In the genomic region with DNA sequence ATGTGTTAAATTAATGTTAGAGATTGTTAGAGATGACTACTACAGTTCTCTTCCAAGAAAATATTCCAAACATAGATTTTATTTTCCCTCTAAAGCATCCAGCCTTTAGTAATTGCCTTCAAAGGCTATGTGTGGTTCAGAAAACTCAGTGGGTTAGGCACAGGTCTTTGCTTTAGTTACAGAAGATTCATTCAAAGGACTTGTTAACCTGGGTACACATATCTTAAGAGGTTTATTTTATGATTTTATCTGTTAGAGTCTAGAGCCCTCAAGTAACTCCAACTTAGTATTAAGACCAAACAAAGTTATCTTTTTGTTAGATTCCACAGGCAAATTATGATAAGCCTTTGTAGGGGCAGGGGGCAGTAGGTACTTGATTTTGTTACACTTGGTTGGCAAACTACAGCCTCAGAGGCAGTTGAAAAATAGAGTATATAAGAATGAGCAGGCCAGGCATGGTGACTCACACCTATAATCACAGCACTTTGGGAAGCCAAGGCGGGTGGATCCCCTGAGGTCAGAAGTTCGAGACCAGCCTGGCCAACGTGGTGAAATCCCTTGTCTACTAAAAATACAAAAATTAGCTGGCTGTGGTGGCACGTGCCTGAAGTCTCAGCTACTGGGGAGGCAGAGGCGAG, we compare ENCODE assay signal across 12 cellular contexts.
"Had no signal": no experiment of that assay in that cellular context is flagged by ENCODE, and none has a peak within 500 bp of the region (broad histone marks: within the 10 kb centered on the region; RNA-seq: fewer than 3 reads in every experiment).

No MANE protein-coding gene starts in this region.

- H3K9me3 Mint-ChIP-seq: activated T-cell treated with anti-CD3 and anti-CD28 coated beads, Interleukin-2, amount 50 U/mL, for 72 hours; neural crest cell had no signal

- H3K27ac Mint-ChIP-seq: activated T-cell treated with anti-CD3 and anti-CD28 coated beads, Interleukin-2, amount 50 U/mL, for 72 hours had no signal

- H3K4me3 Mint-ChIP-seq: activated T-cell treated with anti-CD3 and anti-CD28 coated beads, Interleukin-2, amount 50 U/mL, for 72 hours; neural crest cell had no signal

- H3K27ac ChIP-seq: ascending aorta, esophagus squamous epithelium, ovary, uterus, WERI-Rb-1 had no signal

- ATAC-seq: activated T-cell treated with anti-CD3 and anti-CD28 coated beads, Interleukin-2, amount 50 U/mL, for 72 hours had no signal

- H3K36me3 ChIP-seq: ascending aorta, ovary, uterus had no signal

- H3K27me3 ChIP-seq: ascending aorta, dorsolateral prefrontal cortex, esophagus squamous epithelium, ovary, uterus had no signal

- DNase-seq: activated CD4-positive, alpha-beta T cell treated with anti-CD3 and anti-CD28 coated beads, Interleukin-2, amount 50 U/mL, for 4 hours; activated CD8-positive, alpha-beta memory T cell treated with anti-CD3 and anti-CD28 coated beads, Interleukin-2, amount 50 U/mL, for 4 hours; activated gamma-delta T cell treated with Interleukin-2 at 50 U/mL for 16 hours; activated T-cell treated with anti-CD3 and anti-CD28 coated beads, Interleukin-2, amount 50 U/mL, for 72 hours; dorsolateral prefrontal cortex; esophagus squamous epithelium; ovary; stimulated activated CD4-positive, alpha-beta T cell treated with anti-CD3 and anti-CD28 coated beads, Interleukin-4, amount 100 ng/mL, for 24 hours; uterus; WERI-Rb-1 had no signal

- H3K4me3 ChIP-seq: ascending aorta, esophagus squamous epithelium, ovary, uterus had no signal

- H3K9me3 ChIP-seq: ascending aorta, esophagus squamous epithelium, ovary, uterus had no signal

- H3K4me1 ChIP-seq: ascending aorta had no signal
